22 cellular contexts compared by ENCODE assay signal in genomic region chr19:7177926-7178325, GRCh38.
DNase-seq lines count a peak whose midpoint lies in the region; ATAC-seq and TF ChIP-seq lines count a peak whose summit lies in the region.
"Had no signal": no experiment of that assay in that cellular context is flagged by ENCODE, and none has a peak within 500 bp of the region (broad histone marks: within the 10 kb centered on the region; RNA-seq: fewer than 3 reads in every experiment).

No MANE protein-coding gene starts in this region.

- H3K27me3 ChIP-seq in esophagus muscularis mucosa = no peaks in the 10 kb centered on the region
- no peaks in the 10 kb centered on the region for H3K27me3 ChIP-seq in gastrocnemius medialis
- H3K27me3 ChIP-seq in prostate gland (replicated peaks; ENCODE audit: insufficient read depth) = no peaks in the 10 kb centered on the region
- H3K27me3 ChIP-seq: BE2C, SJSA1 had no signal

- H3K4me1 Mint-ChIP-seq in WTC11 = no peaks in the 10 kb centered on the region

- 53% methylated on average over 7 of the region's 7 CpGs for WGBS in esophagus muscularis mucosa
- 58% methylated on average over 7 of the region's 7 CpGs for WGBS in prostate gland

- no peaks in the 10 kb centered on the region for H3K9me3 ChIP-seq in esophagus muscularis mucosa
- H3K9me3 ChIP-seq in gastrocnemius medialis = no peaks in the 10 kb centered on the region
- H3K9me3 ChIP-seq in prostate gland = no peaks in the 10 kb centered on the region
- H3K9me3 ChIP-seq: BE2C, SJSA1 had no signal

- no peak for TF ChIP-seq POLR2A in esophagus muscularis mucosa (IDR thresholded peaks at IDR 0.05; ENCODE audit: low read depth)
- TF ChIP-seq POLR2A in gastrocnemius medialis (IDR thresholded peaks at IDR 0.05) = no peak
- TF ChIP-seq POLR2A in prostate gland (IDR thresholded peaks at IDR 0.05) = no peak

- H3K27me3 Mint-ChIP-seq in WTC11 (ENCODE audit: low read depth) = no peaks in the 10 kb centered on the region
- H3K27me3 Mint-ChIP-seq: brain, IgD-negative memory B cell had no signal

- intact Hi-C loops in esophagus muscularis mucosa (cut with DNase I) (loop anchor here (2.0 kb wide), 1 partner anchor 19 kb away; no protein-coding TSS in a partner anchor), gastrocnemius medialis (cut with DNase I; ENCODE audit: low total_unique reads) (loop anchor here (2.0 to 5.0 kb wide), 2 partner anchors 19 to 36 kb away; no protein-coding TSS in a partner anchor), prostate gland (cut with DNase I) (no loop called here)

- H3K4me1 ChIP-seq in esophagus muscularis mucosa (peaks cover 36 to 50% (median 49%) of the 10 kb centered on the region in 4 donors), gastrocnemius medialis (peaks cover 49 to 64% of the 10 kb centered on the region in 2 donors), prostate gland (replicated peaks) (peaks cover 5% of the 10 kb centered on the region)
- H3K4me1 ChIP-seq: BE2C, SJSA1 had no signal

- peaks cover 0 to 17% (median 7%) of the 10 kb centered on the region in 4 donors for H3K36me3 ChIP-seq in esophagus muscularis mucosa
- peaks cover 0 to 4% of the 10 kb centered on the region in 2 donors for H3K36me3 ChIP-seq in gastrocnemius medialis
- H3K36me3 ChIP-seq in prostate gland = no peaks in the 10 kb centered on the region
- H3K36me3 ChIP-seq: BE2C, SJSA1 had no signal

- H3K4me3 Mint-ChIP-seq in WTC11 = no peak overlapping the region
- H3K4me3 Mint-ChIP-seq: brain; IgD-negative memory B cell; T-helper 2 cell treated with Interferon-gamma antibody and Interleukin-4, amounts not matched to agents 5 μg/mL and 100 μg/mL, for 36 hours had no signal

- H3K4me3 ChIP-seq in esophagus muscularis mucosa (no peak overlapping the region), gastrocnemius medialis (no peak overlapping the region), prostate gland (no peak overlapping the region)
- H3K4me3 ChIP-seq: SJSA1 had no signal

- DNase-seq in Daoy (ENCODE audit: low read depth) (peak; percentile 31), LHCN-M2 (ENCODE audit: low read depth) (peak; percentile 24), esophagus muscularis mucosa (ENCODE audit: extremely low spot score) (no peak), gastrocnemius medialis (no peak), HT-29 (ENCODE audit: low spot score) (no peak), prostate gland (ENCODE audit: low spot score) (no peak), NCI-H128 (lab: John Stamatoyannopoulos, UW; ENCODE audit: unreplicated experiment) (no peak), WTC11 (ENCODE audit: low spot score) (no peak)
- DNase-seq: activated naive CD4-positive, alpha-beta T cell treated with anti-CD3 and anti-CD28 coated beads, Interleukin-2, amount 50 U/mL, for 16 hours; activated T-cell treated with anti-CD3 and anti-CD28 coated beads, Interleukin-2, amount 50 U/mL, for 48 hours; BE2C; cortex of kidney; glutamatergic neuron; H7; NCI-H2029; NCI-H748 treated with DMSO at 0.1 percent for 48 hours; stimulated activated CD4-positive, alpha-beta T cell treated with anti-CD3 and anti-CD28 coated beads, Interleukin-4, amount 100 ng/mL, for 4 hours; substantia nigra had no signal

- peak overlapping the region; percentile 41 to 63 (median 54) for H3K27ac ChIP-seq in esophagus muscularis mucosa (replicated peaks in 1 of 4)
- peak overlapping the region; percentile 83 to 89 (median 84) for H3K27ac ChIP-seq in gastrocnemius medialis
- no peak overlapping the region for H3K27ac ChIP-seq in prostate gland
- H3K27ac ChIP-seq: SJSA1 had no signal

- CTCF ChIA-PET in WTC11 (lab: Charles Lee) = no interaction called here

- no peak overlapping the region for H3K27ac Mint-ChIP-seq in WTC11
- H3K27ac Mint-ChIP-seq: brain; IgD-negative memory B cell; T-helper 2 cell treated with Interferon-gamma antibody and Interleukin-4, amounts not matched to agents 5 μg/mL and 100 μg/mL, for 36 hours had no signal

- peaks cover 11% of the 10 kb centered on the region for H3K36me3 Mint-ChIP-seq in WTC11

- ATAC-seq in gastrocnemius medialis (no peak), WTC11 (no peak)

- in situ Hi-C loops in gastrocnemius medialis (cut with MboI; ENCODE audit: low sequenced_read_pairs in 4 of 4) = no loop called here

- POLR2A ChIA-PET in WTC11 (lab: Charles Lee) = no interaction called here

- no peak for TF ChIP-seq EP300 in esophagus muscularis mucosa (IDR thresholded peaks at IDR 0.05)

- TF ChIP-seq CTCF in esophagus muscularis mucosa (IDR thresholded peaks at IDR 0.05) (no peak), gastrocnemius medialis (IDR thresholded peaks at IDR 0.05 in 4 of 5, conservative IDR thresholded peaks at IDR 0.05 in 1 of 5) (no peak), prostate gland (IDR thresholded peaks at IDR 0.05) (no peak), WTC11 (IDR thresholded peaks at IDR 0.05) (no peak)

- H3K9me3 Mint-ChIP-seq in WTC11 = peaks cover 3% of the 10 kb centered on the region; the same call in 1 of the 2 replicates
- H3K9me3 Mint-ChIP-seq: IgD-negative memory B cell; T-helper 2 cell treated with Interferon-gamma antibody and Interleukin-4, amounts not matched to agents 5 μg/mL and 100 μg/mL, for 36 hours had no signal

TF ChIP-seq in WTC11, 78 proteins besides CTCF, POLR2A, EP300 and RAD21:
- TF ChIP-seq SMAD3 (CRISPR knock-in tag; IDR thresholded peaks at IDR 0.05; ENCODE audit: borderline replicate concordance) (no peak), FOXJ3 (CRISPR knock-in tag; IDR thresholded peaks at IDR 0.05; ENCODE audit: borderline replicate concordance) (no peak), EMX1 (CRISPR knock-in tag; IDR thresholded peaks at IDR 0.05) (no peak), MYBL2 (CRISPR knock-in tag; IDR thresholded peaks at IDR 0.05) (no peak), ZNF317 (CRISPR knock-in tag; IDR thresholded peaks at IDR 0.05; ENCODE audit: borderline replicate concordance, low read depth) (no peak), CREM (CRISPR knock-in tag; IDR thresholded peaks at IDR 0.05) (no peak), MLX (CRISPR knock-in tag; IDR thresholded peaks at IDR 0.05) (no peak), FOXK1 (CRISPR knock-in tag; IDR thresholded peaks at IDR 0.05) (no peak), E2F1 (CRISPR knock-in tag; IDR thresholded peaks at IDR 0.05) (no peak), TEAD1 (CRISPR knock-in tag; IDR thresholded peaks at IDR 0.05) (no peak)
- TF ChIP-seq, protein P1, sequence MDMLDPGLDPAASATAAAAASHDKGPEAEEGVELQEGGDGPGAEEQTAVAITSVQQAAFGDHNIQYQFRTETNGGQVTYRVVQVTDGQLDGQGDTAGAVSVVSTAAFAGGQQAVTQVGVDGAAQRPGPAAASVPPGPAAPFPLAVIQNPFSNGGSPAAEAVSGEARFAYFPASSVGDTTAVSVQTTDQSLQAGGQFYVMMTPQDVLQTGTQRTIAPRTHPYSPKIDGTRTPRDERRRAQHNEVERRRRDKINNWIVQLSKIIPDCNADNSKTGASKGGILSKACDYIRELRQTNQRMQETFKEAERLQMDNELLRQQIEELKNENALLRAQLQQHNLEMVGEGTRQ (CRISPR knock-in tag; IDR thresholded peaks at IDR 0.05) = no peak
- TF ChIP-seq, protein P2, sequence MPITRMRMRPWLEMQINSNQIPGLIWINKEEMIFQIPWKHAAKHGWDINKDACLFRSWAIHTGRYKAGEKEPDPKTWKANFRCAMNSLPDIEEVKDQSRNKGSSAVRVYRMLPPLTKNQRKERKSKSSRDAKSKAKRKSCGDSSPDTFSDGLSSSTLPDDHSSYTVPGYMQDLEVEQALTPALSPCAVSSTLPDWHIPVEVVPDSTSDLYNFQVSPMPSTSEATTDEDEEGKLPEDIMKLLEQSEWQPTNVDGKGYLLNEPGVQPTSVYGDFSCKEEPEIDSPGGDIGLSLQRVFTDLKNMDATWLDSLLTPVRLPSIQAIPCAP (CRISPR knock-in tag; IDR thresholded peaks at IDR 0.05) = no peak
- TF ChIP-seq, protein P3, sequence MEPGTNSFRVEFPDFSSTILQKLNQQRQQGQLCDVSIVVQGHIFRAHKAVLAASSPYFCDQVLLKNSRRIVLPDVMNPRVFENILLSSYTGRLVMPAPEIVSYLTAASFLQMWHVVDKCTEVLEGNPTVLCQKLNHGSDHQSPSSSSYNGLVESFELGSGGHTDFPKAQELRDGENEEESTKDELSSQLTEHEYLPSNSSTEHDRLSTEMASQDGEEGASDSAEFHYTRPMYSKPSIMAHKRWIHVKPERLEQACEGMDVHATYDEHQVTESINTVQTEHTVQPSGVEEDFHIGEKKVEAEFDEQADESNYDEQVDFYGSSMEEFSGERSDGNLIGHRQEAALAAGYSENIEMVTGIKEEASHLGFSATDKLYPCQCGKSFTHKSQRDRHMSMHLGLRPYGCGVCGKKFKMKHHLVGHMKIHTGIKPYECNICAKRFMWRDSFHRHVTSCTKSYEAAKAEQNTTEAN (CRISPR knock-in tag; IDR thresholded peaks at IDR 0.05) = no peak
- TF ChIP-seq, protein P4, sequence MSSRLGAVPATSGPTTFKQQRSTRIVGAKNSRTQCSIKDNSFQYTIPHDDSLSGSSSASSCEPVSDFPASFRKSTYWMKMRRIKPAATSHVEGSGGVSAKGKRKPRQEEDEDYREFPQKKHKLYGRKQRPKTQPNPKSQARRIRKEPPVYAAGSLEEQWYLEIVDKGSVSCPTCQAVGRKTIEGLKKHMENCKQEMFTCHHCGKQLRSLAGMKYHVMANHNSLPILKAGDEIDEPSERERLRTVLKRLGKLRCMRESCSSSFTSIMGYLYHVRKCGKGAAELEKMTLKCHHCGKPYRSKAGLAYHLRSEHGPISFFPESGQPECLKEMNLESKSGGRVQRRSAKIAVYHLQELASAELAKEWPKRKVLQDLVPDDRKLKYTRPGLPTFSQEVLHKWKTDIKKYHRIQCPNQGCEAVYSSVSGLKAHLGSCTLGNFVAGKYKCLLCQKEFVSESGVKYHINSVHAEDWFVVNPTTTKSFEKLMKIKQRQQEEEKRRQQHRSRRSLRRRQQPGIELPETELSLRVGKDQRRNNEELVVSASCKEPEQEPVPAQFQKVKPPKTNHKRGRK (CRISPR knock-in tag; IDR thresholded peaks at IDR 0.05; ENCODE audit: borderline replicate concordance) = no peak

Comparison
In these comparisons a context has a peak if more than half of its experiments do, and no peak if none do; other contexts are left out.
1. DNase-seq: peak in Daoy (single experiment) and LHCN-M2 (single experiment); none in esophagus muscularis mucosa (single experiment), gastrocnemius medialis (0 of 2), HT-29 (single experiment), prostate gland (single experiment), NCI-H128 (single experiment) and WTC11 (single experiment).
2. H3K27ac ChIP-seq: peak in esophagus muscularis mucosa (4 of 4) and gastrocnemius medialis (4 of 4); none in prostate gland (0 of 2).